ENCODE assay signal across 34 cellular contexts in genomic region chr1:226342656-226343055, GRCh38.
"Had no signal": no experiment of that assay in that cellular context is flagged by ENCODE, and none has a peak within 500 bp of the region (broad histone marks: within the 10 kb centered on the region; RNA-seq: fewer than 3 reads in every experiment).

No MANE protein-coding gene starts in this region.

- H3K4me3 ChIP-seq: MG63 had no signal

- H3K27me3 ChIP-seq: MG63 had no signal

- H3K36me3 ChIP-seq: MG63 had no signal

- DNase-seq: Karpas-422, Kasumi-1, MG63, MM.1S, MV-4-11, NCI-H1048, NCI-H1092, NCI-H1092 treated with DMSO at 0.1 percent for 48 hours, NCI-H1105, NCI-H1105 treated with DMSO at 0.1 percent for 48 hours, NCI-H1417, NCI-H1417 treated with DMSO at 0.1 percent for 48 hours, NCI-H1436, NCI-H1436 treated with DMSO at 0.1 percent for 48 hours, NCI-H146, NCI-H1694, NCI-H1694 treated with DMSO at 0.1 percent for 48 hours, NCI-H187, NCI-H187 treated with DMSO at 0.1 percent for 48 hours, NCI-H1930, NCI-H2029, NCI-H2029 treated with DMSO at 0.1 percent for 48 hours, NCI-H2081, NCI-H2081 treated with DMSO at 0.1 percent for 48 hours, NCI-H2107, NCI-H2171, NCI-H2171 treated with DMSO at 0.1 percent for 48 hours, NCI-H2227 treated with DMSO at 0.1 percent for 48 hours, NCI-H226, NCI-H345, NCI-H446, NCI-H446 treated with DMSO at 0.1 percent for 48 hours, NCI-H510A, NCI-H510A treated with DMSO at 0.1 percent for 48 hours had no signal
